Comparison of ENCODE assay signal across 28 cellular contexts in genomic region chr11:88618716-88619462, GRCh38.
"Had no signal": no experiment of that assay in that cellular context is flagged by ENCODE, and none has a peak within 500 bp of the region (broad histone marks: within the 10 kb centered on the region; RNA-seq: fewer than 3 reads in every experiment).

No MANE protein-coding gene starts in this region.

- H3K4me3 ChIP-seq: psoas muscle, sigmoid colon, smooth muscle cell, suprapubic skin, tibial artery, upper lobe of right lung had no signal

- H3K27ac Mint-ChIP-seq: activated naive CD4-positive, alpha-beta T cell treated with anti-CD3 and anti-CD28 coated beads, Interleukin-2, amount 50 U/mL, for 72 hours; activated T-cell treated with anti-CD3 and anti-CD28 coated beads, Interleukin-2, amount 50 U/mL, for 72 hours; dendritic cell treated with granulocyte-macrophage colony-stimulating factor and Interleukin-4, amounts not matched to agents 40 ng/mL and 50 ng/mL, for 4 days; immature natural killer cell; mesothelial cell of epicardium; naive B cell; stimulated activated naive B cell treated with anti-CD40 and anti-IgM and Interleukin-4, amounts not matched to agents 10 μg/mL and 1 μg/mL and 100 μg/mL, for 72 hours; T-helper 2 cell treated with Interferon-gamma antibody and Interleukin-4, amounts not matched to agents 5 μg/mL and 100 μg/mL, for 36 hours had no signal

- H3K79me2 ChIP-seq: parathyroid adenoma had no signal

- ATAC-seq: activated naive CD4-positive, alpha-beta T cell treated with anti-CD3 and anti-CD28 coated beads, Interleukin-2, amount 50 U/mL, for 72 hours; activated T-cell treated with anti-CD3 and anti-CD28 coated beads, Interleukin-2, amount 50 U/mL, for 72 hours; psoas muscle; stimulated activated naive B cell treated with anti-CD40 and anti-IgM and Interleukin-4, amounts not matched to agents 10 μg/mL and 1 μg/mL and 100 μg/mL, for 72 hours; upper lobe of right lung had no signal

- H2AFZ ChIP-seq: parathyroid adenoma had no signal

- H3K4me1 ChIP-seq: parathyroid adenoma, psoas muscle, sigmoid colon, suprapubic skin, tibial artery, upper lobe of right lung had no signal

- H3K4me2 ChIP-seq: smooth muscle cell had no signal

- H3K27me3 ChIP-seq: sigmoid colon, suprapubic skin, tibial artery, upper lobe of right lung had no signal

- DNase-seq: activated CD4-positive, alpha-beta T cell treated with anti-CD3 and anti-CD28 coated beads for 4 hours; activated CD4-positive, alpha-beta T cell treated with anti-CD3 and anti-CD28 coated beads, Interleukin-2, amount 50 U/mL, for 4 hours; activated naive CD4-positive, alpha-beta T cell; activated T-cell treated with anti-CD3 and anti-CD28 coated beads for 4 hours; activated T-cell treated with anti-CD3 and anti-CD28 coated beads, Interleukin-2, amount 50 U/mL, for 72 hours; anterior cingulate cortex; effector CD4-positive, alpha-beta T cell; erythroblast; head of caudate nucleus; hippocampal formation; immature natural killer cell; kidney; naive B cell; nucleus accumbens; psoas muscle; sigmoid colon; stimulated activated CD4-positive, alpha-beta T cell treated with anti-CD3 and anti-CD28 coated beads, Interleukin-1b, Interleukin-23, amount 100 ng/mL, for 48 hours; stimulated activated naive B cell treated with anti-CD40 and anti-IgM and Interleukin-4, amounts not matched to agents 10 μg/mL and 1 μg/mL and 100 μg/mL, for 72 hours; tibial artery; upper lobe of right lung had no signal

- H3K27me3 Mint-ChIP-seq: dendritic cell treated with granulocyte-macrophage colony-stimulating factor and Interleukin-4, amounts not matched to agents 40 ng/mL and 50 ng/mL, for 4 days; naive B cell; stimulated activated naive B cell treated with anti-CD40 and anti-IgM and Interleukin-4, amounts not matched to agents 10 μg/mL and 1 μg/mL and 100 μg/mL, for 72 hours had no signal

- H3K36me3 Mint-ChIP-seq: activated naive CD4-positive, alpha-beta T cell treated with anti-CD3 and anti-CD28 coated beads, Interleukin-2, amount 50 U/mL, for 72 hours; immature natural killer cell; mesothelial cell of epicardium; naive B cell; stimulated activated naive B cell treated with anti-CD40 and anti-IgM and Interleukin-4, amounts not matched to agents 10 μg/mL and 1 μg/mL and 100 μg/mL, for 72 hours had no signal

- H3K4me1 Mint-ChIP-seq: central memory CD8-positive, alpha-beta T cell; immature natural killer cell; naive B cell; stimulated activated naive B cell treated with anti-CD40 and anti-IgM and Interleukin-4, amounts not matched to agents 10 μg/mL and 1 μg/mL and 100 μg/mL, for 72 hours had no signal

- H3K9me3 ChIP-seq: psoas muscle, sigmoid colon, suprapubic skin, tibial artery, upper lobe of right lung had no signal

- H3K9me3 Mint-ChIP-seq: activated naive CD4-positive, alpha-beta T cell treated with anti-CD3 and anti-CD28 coated beads, Interleukin-2, amount 50 U/mL, for 72 hours; activated T-cell treated with anti-CD3 and anti-CD28 coated beads, Interleukin-2, amount 50 U/mL, for 72 hours; central memory CD8-positive, alpha-beta T cell; dendritic cell treated with granulocyte-macrophage colony-stimulating factor and Interleukin-4, amounts not matched to agents 40 ng/mL and 50 ng/mL, for 4 days; mesothelial cell of epicardium; stimulated activated naive B cell treated with anti-CD40 and anti-IgM and Interleukin-4, amounts not matched to agents 10 μg/mL and 1 μg/mL and 100 μg/mL, for 72 hours; T-helper 2 cell treated with Interferon-gamma antibody and Interleukin-4, amounts not matched to agents 5 μg/mL and 100 μg/mL, for 36 hours had no signal

- H3K27ac ChIP-seq: parathyroid adenoma, psoas muscle, sigmoid colon, suprapubic skin, tibial artery, upper lobe of right lung had no signal

- H3K36me3 ChIP-seq: sigmoid colon, suprapubic skin, tibial artery, upper lobe of right lung had no signal

- H3K4me3 Mint-ChIP-seq: activated T-cell treated with anti-CD3 and anti-CD28 coated beads, Interleukin-2, amount 50 U/mL, for 72 hours; central memory CD8-positive, alpha-beta T cell; dendritic cell treated with granulocyte-macrophage colony-stimulating factor and Interleukin-4, amounts not matched to agents 40 ng/mL and 50 ng/mL, for 4 days; immature natural killer cell; mesothelial cell of epicardium; naive B cell; stimulated activated naive B cell treated with anti-CD40 and anti-IgM and Interleukin-4, amounts not matched to agents 10 μg/mL and 1 μg/mL and 100 μg/mL, for 72 hours; T-helper 2 cell treated with Interferon-gamma antibody and Interleukin-4, amounts not matched to agents 5 μg/mL and 100 μg/mL, for 36 hours had no signal
